17 cellular contexts compared by ENCODE assay signal in genomic region chr9:82115900-82116299, GRCh38.
"Had no signal": no experiment of that assay in that cellular context is flagged by ENCODE, and none has a peak within 500 bp of the region (broad histone marks: within the 10 kb centered on the region; RNA-seq: fewer than 3 reads in every experiment).

No MANE protein-coding gene starts in this region.

- H3K27me3 ChIP-seq: tibial nerve had no signal

- H3K4me3 ChIP-seq: lung, tibial nerve had no signal

- DNase-seq: activated B cell treated with CpG ODN at 0.5 μM for 24 hours; activated CD4-positive, alpha-beta T cell treated with anti-CD3 and anti-CD28 coated beads, Interleukin-2, amount 10 ng/mL, durations not matched to agents 24 days and 14 days; activated CD8-positive, alpha-beta T cell treated with anti-CD3 and anti-CD28 coated beads for 36 hours; activated naive CD4-positive, alpha-beta T cell treated with Interleukin-2 at 50 U/mL for 16 hours; activated T-cell treated with anti-CD3 and anti-CD28 coated beads, Interleukin-2, amount 50 U/mL, for 1 hour; anterior cingulate cortex; central memory CD4-positive, alpha-beta T cell; cortex of kidney; effector CD4-positive, alpha-beta T cell; nephron progenitor cell; occipital lobe; stimulated activated CD4-positive, alpha-beta T cell treated with anti-CD3 and anti-CD28 coated beads, Interleukin-12 subunit alpha, Interleukin-12 subunit beta, amount 100 ng/mL, for 4 hours; stimulated activated CD4-positive, alpha-beta T cell treated with anti-CD3 and anti-CD28 coated beads, Interleukin-1b, Interleukin-23, amount 100 ng/mL, for 48 hours; stimulated activated CD8-positive, alpha-beta memory T cell treated with anti-CD3 and anti-CD28 coated beads, Interleukin-4, amount 100 ng/mL, for 48 hours had no signal

- ATAC-seq: activated CD8-positive, alpha-beta T cell treated with anti-CD3 and anti-CD28 coated beads for 36 hours; left lobe of liver had no signal

- H3K36me3 ChIP-seq: tibial nerve had no signal

- H3K9me3 ChIP-seq: tibial nerve had no signal
